In genomic region chr14:95385701-95386100, GRCh38 we compare ENCODE assay signal across 37 cellular contexts.
"Had no signal": no experiment of that assay in that cellular context is flagged by ENCODE, and none has a peak within 500 bp of the region (broad histone marks: within the 10 kb centered on the region; RNA-seq: fewer than 3 reads in every experiment).

No MANE protein-coding gene starts in this region.

- H3K4me3 ChIP-seq: adrenal gland, body of pancreas, breast epithelium had no signal

- H3K4me1 Mint-ChIP-seq: activated CD4-positive, alpha-beta T cell treated with anti-CD3 and anti-CD28 coated beads for 36 hours; activated CD4-positive, alpha-beta T cell treated with anti-CD3 and anti-CD28 coated beads, Interleukin-2, amount 10 ng/mL, durations not matched to agents 7 days and 5 days; activated naive CD8-positive, alpha-beta T cell treated with anti-CD3 and anti-CD28 coated beads for 36 hours; activated T-helper 17 cell treated with anti-CD3 and anti-CD28 coated beads, Interleukin-2, amount 50 U/mL, for 72 hours had no signal

- H3K4me1 ChIP-seq: adrenal gland, body of pancreas, breast epithelium had no signal

- H3K36me3 ChIP-seq: adrenal gland, brain microvascular endothelial cell, breast epithelium had no signal

- H3K27ac ChIP-seq: adrenal gland, body of pancreas, brain microvascular endothelial cell, breast epithelium, VCaP had no signal

- H3K27me3 ChIP-seq: adrenal gland, body of pancreas, brain microvascular endothelial cell, breast epithelium had no signal

- DNase-seq: activated CD4-positive, alpha-beta memory T cell treated with anti-CD3 and anti-CD28 coated beads for 36 hours; activated CD4-positive, alpha-beta T cell treated with anti-CD3 and anti-CD28 coated beads for 1 hour; activated CD4-positive, alpha-beta T cell treated with anti-CD3 and anti-CD28 coated beads for 36 hours; activated CD4-positive, alpha-beta T cell treated with anti-CD3 and anti-CD28 coated beads for 48 hours; activated CD4-positive, alpha-beta T cell treated with anti-CD3 and anti-CD28 coated beads, Interleukin-2, amount 10 ng/mL, durations not matched to agents 7 days and 5 days; activated CD4-positive, alpha-beta T cell treated with anti-CD3 and anti-CD28 coated beads, Interleukin-2, amount 50 U/mL, for 4 hours; activated CD4-positive, CD25-positive, alpha-beta regulatory T cell; activated CD8-positive, alpha-beta memory T cell treated with anti-CD3 and anti-CD28 coated beads, Interleukin-2, amount 50 U/mL, for 4 hours; activated CD8-positive, alpha-beta T cell treated with anti-CD3 and anti-CD28 coated beads for 36 hours; activated effector memory CD4-positive, alpha-beta T cell treated with anti-CD3 and anti-CD28 coated beads, Interleukin-2, amount 50 U/mL, for 16 hours; activated gamma-delta T cell treated with Interleukin-2 at 50 U/mL for 16 hours; activated naive CD4-positive, alpha-beta T cell; activated naive CD4-positive, alpha-beta T cell treated with anti-CD3 and anti-CD28 coated beads for 36 hours; activated naive CD4-positive, alpha-beta T cell treated with anti-CD3 and anti-CD28 coated beads, Interleukin-2, amount 50 U/mL, for 16 hours; activated naive CD8-positive, alpha-beta T cell treated with anti-CD3 and anti-CD28 coated beads for 36 hours; activated T-cell treated with anti-CD3 and anti-CD28 coated beads for 4 hours; activated T-cell treated with anti-CD3 and anti-CD28 coated beads, Interleukin-2, amount 50 U/mL, for 1 hour; activated T-cell treated with anti-CD3 and anti-CD28 coated beads, Interleukin-2, amount 50 U/mL, for 4 hours; activated T-cell treated with anti-CD3 and anti-CD28 coated beads, Interleukin-2, amount 50 U/mL, for 72 hours; amniotic stem cell; aorta; body of pancreas; brain microvascular endothelial cell; central memory CD4-positive, alpha-beta T cell; T-helper 1 cell; T-helper 2 cell; T-helper 9 cell had no signal

- H3K9me3 ChIP-seq: adrenal gland, body of pancreas had no signal

- H3K9me3 Mint-ChIP-seq: activated T-helper 1 cell treated with anti-CD3 and anti-CD28 coated beads, Interleukin-12 subunit alpha, Interleukin-12 subunit beta, Interleukin-2, Interleukin-4 antibody, amounts not matched to agents 30 ng/mL and 10 ng/mL and 1 ng/mL, durations not matched to agents 14 hours and 24 hours and 36 hours; activated T-helper 17 cell treated with anti-CD3 and anti-CD28 coated beads, Interleukin-2, amount 50 U/mL, for 72 hours; T-helper 2 cell treated with Interferon-gamma antibody and Interleukin-4, amounts not matched to agents 5 μg/mL and 100 μg/mL, for 36 hours had no signal

- H3K36me3 Mint-ChIP-seq: activated CD4-positive, alpha-beta memory T cell treated with anti-CD3 and anti-CD28 coated beads for 36 hours; activated naive CD4-positive, alpha-beta T cell treated with anti-CD3 and anti-CD28 coated beads, Interleukin-2, amount 50 U/mL, for 72 hours; activated naive CD8-positive, alpha-beta T cell treated with anti-CD3 and anti-CD28 coated beads for 36 hours had no signal

- H3K27me3 Mint-ChIP-seq: activated CD4-positive, alpha-beta T cell treated with anti-CD3 and anti-CD28 coated beads, Interleukin-2, amount 10 ng/mL, durations not matched to agents 7 days and 5 days had no signal

- ATAC-seq: activated CD4-positive, alpha-beta T cell treated with anti-CD3 and anti-CD28 coated beads for 36 hours; activated CD4-positive, CD25-positive, alpha-beta regulatory T cell treated with anti-CD3 and anti-CD28 coated beads, Interleukin-2, amount 50 U/mL, for 24 hours; activated CD8-positive, alpha-beta T cell treated with anti-CD3 and anti-CD28 coated beads for 36 hours; activated naive CD4-positive, alpha-beta T cell treated with anti-CD3 and anti-CD28 coated beads, Interleukin-2, amount 50 U/mL, for 72 hours; activated T-cell treated with anti-CD3 and anti-CD28 coated beads, Interleukin-2, amount 50 U/mL, for 4 hours; activated T-cell treated with anti-CD3 and anti-CD28 coated beads, Interleukin-2, amount 50 U/mL, for 72 hours; activated T-helper 17 cell treated with anti-CD3 and anti-CD28 coated beads, Interleukin-2, amount 50 U/mL, for 72 hours; body of pancreas had no signal

- H3K4me3 Mint-ChIP-seq: activated CD4-positive, alpha-beta memory T cell treated with anti-CD3 and anti-CD28 coated beads for 36 hours; activated CD4-positive, alpha-beta T cell treated with anti-CD3 and anti-CD28 coated beads for 36 hours; activated CD4-positive, alpha-beta T cell treated with anti-CD3 and anti-CD28 coated beads, Interleukin-2, amount 10 ng/mL, durations not matched to agents 7 days and 5 days; activated CD8-positive, alpha-beta T cell treated with anti-CD3 and anti-CD28 coated beads for 36 hours; activated naive CD4-positive, alpha-beta T cell treated with anti-CD3 and anti-CD28 coated beads for 36 hours; activated naive CD8-positive, alpha-beta T cell treated with anti-CD3 and anti-CD28 coated beads for 36 hours; activated T-cell treated with anti-CD3 and anti-CD28 coated beads, Interleukin-2, amount 50 U/mL, for 4 hours; activated T-cell treated with anti-CD3 and anti-CD28 coated beads, Interleukin-2, amount 50 U/mL, for 72 hours; activated T-helper 1 cell treated with anti-CD3 and anti-CD28 coated beads, Interleukin-12 subunit alpha, Interleukin-12 subunit beta, Interleukin-2, Interleukin-4 antibody, amounts not matched to agents 30 ng/mL and 10 ng/mL and 1 ng/mL, durations not matched to agents 14 hours and 24 hours and 36 hours; activated T-helper 17 cell treated with anti-CD3 and anti-CD28 coated beads, Interleukin-2, amount 50 U/mL, for 72 hours; T-helper 1 cell treated with Interleukin-12 subunit alpha and Interleukin-12 subunit beta and Interleukin-4 antibody, amounts not matched to agents 30 μg/mL and 1 μg/mL, for 36 hours; T-helper 2 cell treated with Interferon-gamma antibody and Interleukin-4, amounts not matched to agents 5 μg/mL and 100 μg/mL, for 36 hours; WTC11 had no signal

- H3K27ac Mint-ChIP-seq: activated CD4-positive, alpha-beta memory T cell treated with anti-CD3 and anti-CD28 coated beads for 36 hours; activated CD4-positive, alpha-beta T cell treated with anti-CD3 and anti-CD28 coated beads for 36 hours; activated CD4-positive, alpha-beta T cell treated with anti-CD3 and anti-CD28 coated beads, Interleukin-2, amount 10 ng/mL, durations not matched to agents 7 days and 5 days; activated CD8-positive, alpha-beta T cell treated with anti-CD3 and anti-CD28 coated beads for 36 hours; activated naive CD4-positive, alpha-beta T cell treated with anti-CD3 and anti-CD28 coated beads for 36 hours; activated naive CD8-positive, alpha-beta T cell treated with anti-CD3 and anti-CD28 coated beads for 36 hours; activated T-cell treated with anti-CD3 and anti-CD28 coated beads, Interleukin-2, amount 50 U/mL, for 72 hours; activated T-helper 1 cell treated with anti-CD3 and anti-CD28 coated beads, Interleukin-12 subunit alpha, Interleukin-12 subunit beta, Interleukin-2, Interleukin-4 antibody, amounts not matched to agents 30 ng/mL and 10 ng/mL and 1 ng/mL, durations not matched to agents 14 hours and 24 hours and 36 hours; activated T-helper 17 cell treated with anti-CD3 and anti-CD28 coated beads, Interleukin-2, amount 50 U/mL, for 72 hours; T-helper 1 cell treated with Interleukin-12 subunit alpha and Interleukin-12 subunit beta and Interleukin-4 antibody, amounts not matched to agents 30 μg/mL and 1 μg/mL, for 36 hours; T-helper 2 cell treated with Interferon-gamma antibody and Interleukin-4, amounts not matched to agents 5 μg/mL and 100 μg/mL, for 36 hours; WTC11 had no signal
